Comparison of ENCODE assay signal across 15 cellular contexts in the genomic region with DNA sequence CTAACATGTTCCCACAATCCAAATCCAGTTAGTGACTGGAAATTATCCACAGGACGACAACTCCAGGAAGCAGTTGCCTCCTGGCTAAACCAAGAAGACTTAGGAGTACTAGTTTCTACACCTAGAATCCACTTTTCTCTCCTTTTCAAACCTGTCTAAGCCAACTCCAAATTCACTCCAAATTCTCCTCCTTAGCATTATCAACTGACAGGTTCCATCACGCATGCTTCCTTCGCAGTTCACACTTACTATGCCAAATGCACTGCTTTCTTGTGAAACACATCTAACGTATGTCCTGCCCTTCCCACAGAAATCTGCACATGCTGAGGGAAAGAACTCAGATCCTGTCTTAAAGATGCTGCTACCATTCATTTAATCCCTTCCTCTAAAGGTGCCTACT.
DNase-seq lines count a peak whose midpoint lies in the region; ATAC-seq and TF ChIP-seq lines count a peak whose summit lies in the region.
"Had no signal": no experiment of that assay in that cellular context is flagged by ENCODE, and none has a peak within 500 bp of the region (broad histone marks: within the 10 kb centered on the region; RNA-seq: fewer than 3 reads in every experiment).

No MANE protein-coding gene starts in this region.

- H3K14ac ChIP-seq in IMR-90 (replicated peaks; ENCODE audit: low read depth, low read length) = no peak overlapping the region

- no peaks in the 10 kb centered on the region for H3K9me3 ChIP-seq in CD4-positive, alpha-beta T cell (ENCODE audit: control insufficient read depth, low read length)
- H3K9me3 ChIP-seq in IMR-90 (ENCODE audit: control insufficient read depth, insufficient read depth, low read length) (no peaks in the 10 kb centered on the region), parathyroid adenoma (ENCODE audit: control insufficient read depth, low read length) (no peaks in the 10 kb centered on the region), PC-3 (ENCODE audit: low read length) (no peaks in the 10 kb centered on the region)
- H3K9me3 ChIP-seq in CD8-positive, alpha-beta T cell (ENCODE audit: low read length) = no peaks in the 10 kb centered on the region
- H3K9me3 ChIP-seq: SJSA1 had no signal

- H3K36me3 ChIP-seq in IMR-90 (ENCODE audit: control insufficient read depth, insufficient read depth, low read length) = no peaks in the 10 kb centered on the region
- no peaks in the 10 kb centered on the region for H3K36me3 ChIP-seq in parathyroid adenoma (ENCODE audit: control insufficient read depth, insufficient read depth, low read length)
- H3K36me3 ChIP-seq in CD8-positive, alpha-beta T cell (ENCODE audit: insufficient read depth, low read length) = no peaks in the 10 kb centered on the region
- H3K36me3 ChIP-seq in PC-3 (ENCODE audit: low read depth, low read length) = no peaks in the 10 kb centered on the region
- H3K36me3 ChIP-seq: SJSA1 had no signal

- no peak overlapping the region for H3K4me3 ChIP-seq in IMR-90 (ENCODE audit: insufficient read depth, low read depth, low read length)
- H3K4me3 ChIP-seq in parathyroid adenoma (ENCODE audit: low read depth, low read length) = no peak overlapping the region
- H3K4me3 ChIP-seq in CD8-positive, alpha-beta T cell (ENCODE audit: low read depth, low read length) = no peak overlapping the region
- no peak overlapping the region for H3K4me3 ChIP-seq in PC-3 (ENCODE audit: low read length)
- H3K4me3 ChIP-seq: SJSA1 had no signal

- intact Hi-C loops in CD4-positive, alpha-beta T cell (cut with DNase I, micrococcal nuclease) = no loop called here
- intact Hi-C loops in IMR-90 (cut with micrococcal nuclease) = no loop called here
- intact Hi-C loops in CD8-positive, alpha-beta T cell (cut with DNase I, micrococcal nuclease) = no loop called here
- intact Hi-C loops in PC-3 (cut with micrococcal nuclease) = no loop called here

- no CpG with 5 or more reads among the region's 4 CpGs for WGBS in IMR-90 (ENCODE audit: extremely low coverage in 2 of 2, insufficient read length in 1 of 2), 2 experiments

- peaks cover 43 to 85% of the 10 kb centered on the region in 2 experiments for H3K79me1 ChIP-seq in IMR-90 (ENCODE audit: low read depth in 1 of 2, low read length in 2 of 2)

- TF ChIP-seq CTCF in CD4-positive, alpha-beta T cell (IDR thresholded peaks at IDR 0.05) = no peak
- TF ChIP-seq CTCF in IMR-90 (conservative IDR thresholded peaks at IDR 0.05; ENCODE audit: low read depth, low read length) (no peak), parathyroid adenoma (IDR thresholded peaks at IDR 0.05) (no peak), PC-3 (conservative IDR thresholded peaks at IDR 0.05; ENCODE audit: low read depth, low read length) (no peak)
- TF ChIP-seq CTCF in CD8-positive, alpha-beta T cell (IDR thresholded peaks at IDR 0.05) = no peak

- no peak overlapping the region for H3K27ac ChIP-seq in CD4-positive, alpha-beta T cell (ENCODE audit: low read depth, low read length)
- H3K27ac ChIP-seq in IMR-90 (ENCODE audit: insufficient read depth, low read length) = no peak overlapping the region
- no peak overlapping the region for H3K27ac ChIP-seq in parathyroid adenoma
- H3K27ac ChIP-seq in CD8-positive, alpha-beta T cell (ENCODE audit: low read depth, low read length) = no peak overlapping the region
- no peak overlapping the region for H3K27ac ChIP-seq in PC-3 (ENCODE audit: low read length)
- H3K27ac ChIP-seq: SJSA1 had no signal

- dilution Hi-C loops in IMR-90 (cut with HindIII; ENCODE audit: low sequenced_read_pairs, unreplicated experiment) = no loop called here

- H3K4me2 ChIP-seq in IMR-90 (ENCODE audit: low read depth, low read length) = no peak overlapping the region
- peak overlapping the region; percentile 10 for H3K4me2 ChIP-seq in parathyroid adenoma (ENCODE audit: low read length)
- no peak overlapping the region for H3K4me2 ChIP-seq in PC-3 (ENCODE audit: low read length)

- TF ChIP-seq RAD21 in IMR-90 (IDR thresholded peaks at IDR 0.05; ENCODE audit: low read length) = no peak

- no peak overlapping the region for H2AK5ac ChIP-seq in IMR-90 (ENCODE audit: low read depth, low read length)

- H4K5ac ChIP-seq in IMR-90 (ENCODE audit: low read depth, low read length) = no peak overlapping the region

- no peak overlapping the region for H2AK9ac ChIP-seq in IMR-90 (replicated peaks; ENCODE audit: low read depth, low read length, poor library complexity)

- no peak overlapping the region for H3K56ac ChIP-seq in IMR-90 (ENCODE audit: extremely low read depth, insufficient read depth, low read length)

- no peak overlapping the region for H3K4ac ChIP-seq in IMR-90 (ENCODE audit: low read depth, low read length)

- H3K79me2 ChIP-seq in parathyroid adenoma (peaks cover 18% of the 10 kb centered on the region), PC-3 (ENCODE audit: low read length) (no peaks in the 10 kb centered on the region)

- H3K27me3 Mint-ChIP-seq in CD4-positive, alpha-beta T cell = no peaks in the 10 kb centered on the region
- H3K27me3 Mint-ChIP-seq in CD8-positive, alpha-beta T cell (ENCODE audit: low read depth) = no peaks in the 10 kb centered on the region
- H3K27me3 Mint-ChIP-seq: B cell; CD8-positive, alpha-beta memory T cell had no signal

- H4K91ac ChIP-seq in IMR-90 (ENCODE audit: insufficient read depth, low read depth, low read length) = no peak overlapping the region

- in situ Hi-C loops in IMR-90 (cut with MboI; ENCODE audit: low sequenced_read_pairs) = no loop called here

- H2BK5ac ChIP-seq in IMR-90 (ENCODE audit: low read depth, low read length, poor library complexity, severe bottlenecking) = no peak overlapping the region

- peaks cover 44% of the 10 kb centered on the region for H4K20me1 ChIP-seq in IMR-90 (ENCODE audit: insufficient read depth, low read length)
- no peaks in the 10 kb centered on the region for H4K20me1 ChIP-seq in PC-3 (ENCODE audit: low read length)

- no peak overlapping the region for H2BK20ac ChIP-seq in IMR-90 (ENCODE audit: low read depth, low read length)

- POLR2A ChIA-PET in CD4-positive, alpha-beta T cell (lab: Charles Lee) = no interaction called here
- POLR2A ChIA-PET in IMR-90 (lab: Charles Lee; ENCODE audit: unreplicated experiment) = no interaction called here
- POLR2A ChIA-PET in CD8-positive, alpha-beta T cell (lab: Charles Lee) = no interaction called here
- POLR2A ChIA-PET in PC-3 (lab: Charles Lee; ENCODE audit: unreplicated experiment) = no interaction called here

- BruUV-seq in IMR-90 (replicated peaks; lab: Mats Ljungman, UMichigan) (no TSS peak), PC-3 (replicated peaks; lab: Mats Ljungman, UMichigan) (no TSS peak)

- H3F3A ChIP-seq in PC-3 (ENCODE audit: low read length, unreplicated experiment) = no peaks in the 10 kb centered on the region

- H3K36me3 Mint-ChIP-seq in CD4-positive, alpha-beta T cell (ENCODE audit: low read depth) = no peaks in the 10 kb centered on the region
- H3K36me3 Mint-ChIP-seq in CD8-positive, alpha-beta T cell = no peaks in the 10 kb centered on the region

- H3K9me2 ChIP-seq in PC-3 (replicated peaks; ENCODE audit: low read length) = no peaks in the 10 kb centered on the region

- DNase-seq in CD4-positive, alpha-beta T cell = no peak
- DNase-seq in IMR-90 (no peak), PC-3 (no peak)
- DNase-seq in CD8-positive, alpha-beta T cell = no peak
- DNase-seq in stimulated activated naive CD4-positive, alpha-beta T cell (lab: John Stamatoyannopoulos, UW) = no peak
- DNase-seq: CD8-positive, alpha-beta memory T cell; NCI-H1436 treated with DMSO at 0.1 percent for 48 hours; NCI-H2081; NCI-H524; NK-92 treated with Interleukin-12 subunit alpha and Interleukin-12 subunit beta, amount 100 ng/mL, for 24 hours had no signal

- CTCF ChIA-PET in CD4-positive, alpha-beta T cell (lab: Charles Lee) = no interaction called here
- CTCF ChIA-PET in IMR-90 (lab: Yijun Ruan, JAX) (no interaction called here), PC-3 (lab: Charles Lee) (no interaction called here)
- CTCF ChIA-PET in CD8-positive, alpha-beta T cell (lab: Charles Lee) = no interaction called here

- no peak overlapping the region for H2BK120ac ChIP-seq in IMR-90 (ENCODE audit: low read depth, low read length)

- H3K9me3 Mint-ChIP-seq in CD4-positive, alpha-beta T cell = no peaks in the 10 kb centered on the region
- no peaks in the 10 kb centered on the region for H3K9me3 Mint-ChIP-seq in CD8-positive, alpha-beta T cell
- H3K9me3 Mint-ChIP-seq: CD8-positive, alpha-beta memory T cell had no signal

- no peak for TF ChIP-seq POLR2A in IMR-90 (IDR thresholded peaks at IDR 0.05; ENCODE audit: low read depth, low read length)

- H2BK15ac ChIP-seq in IMR-90 (ENCODE audit: low read depth, low read length) = no peak overlapping the region

- H3K4me1 ChIP-seq in IMR-90 (ENCODE audit: control insufficient read depth, insufficient read depth, low read length) = peaks cover 8% of the 10 kb centered on the region
- H3K4me1 ChIP-seq in parathyroid adenoma = peaks cover 2% of the 10 kb centered on the region
- H3K4me1 ChIP-seq in CD8-positive, alpha-beta T cell (ENCODE audit: insufficient read depth, low read length) = no peaks in the 10 kb centered on the region
- H3K4me1 ChIP-seq in PC-3 (ENCODE audit: insufficient read depth, low read length) = no peaks in the 10 kb centered on the region

- no peak overlapping the region for H3K18ac ChIP-seq in IMR-90 (ENCODE audit: low read depth, low read length)

- no peaks in the 10 kb centered on the region for H3K27me3 ChIP-seq in CD4-positive, alpha-beta T cell (ENCODE audit: control insufficient read depth, insufficient read depth, low read length)
- H3K27me3 ChIP-seq in IMR-90 (ENCODE audit: control insufficient read depth, insufficient read depth, low read length) (no peaks in the 10 kb centered on the region), parathyroid adenoma (ENCODE audit: control insufficient read depth, insufficient read depth, low read length) (no peaks in the 10 kb centered on the region), PC-3 (ENCODE audit: low read length) (no peaks in the 10 kb centered on the region)
- no peaks in the 10 kb centered on the region for H3K27me3 ChIP-seq in CD8-positive, alpha-beta T cell (ENCODE audit: insufficient read depth, low read length)
- H3K27me3 ChIP-seq: SJSA1 had no signal

- no peak for ATAC-seq in CD4-positive, alpha-beta T cell (ENCODE audit: poor library complexity)
- no peak for ATAC-seq in IMR-90 (ENCODE audit: low read depth)
- peak; percentile 51 for ATAC-seq in esophagus mucosa
- no peak for ATAC-seq in CD8-positive, alpha-beta T cell
- no peak for ATAC-seq in PC-3
- no peak for ATAC-seq in HG03432 (IDR thresholded peaks at IDR 0.05; ENCODE audit: unreplicated experiment)

- H3K23ac ChIP-seq in IMR-90 (ENCODE audit: low read depth, low read length) = peak overlapping the region; percentile 61

- no peak overlapping the region for H3K9ac ChIP-seq in IMR-90 (ENCODE audit: low read depth, low read length)
- H3K9ac ChIP-seq in parathyroid adenoma = no peak overlapping the region
- no peak overlapping the region for H3K9ac ChIP-seq in PC-3 (ENCODE audit: low read length)

- H3K4me3 Mint-ChIP-seq in CD4-positive, alpha-beta T cell = no peak overlapping the region
- H3K4me3 Mint-ChIP-seq in CD8-positive, alpha-beta T cell = no peak overlapping the region
- H3K4me3 Mint-ChIP-seq: B cell; CD8-positive, alpha-beta memory T cell had no signal

- H4K8ac ChIP-seq in IMR-90 (ENCODE audit: low read depth in 2 of 2, low read length in 2 of 2) = no peak overlapping the region

- peaks cover 18% of the 10 kb centered on the region for H3K4me1 Mint-ChIP-seq in CD4-positive, alpha-beta T cell (ENCODE audit: low read depth)
- peaks cover 19% of the 10 kb centered on the region for H3K4me1 Mint-ChIP-seq in CD8-positive, alpha-beta T cell (ENCODE audit: low read depth)

- peak overlapping the region; percentile 34 for H3K27ac Mint-ChIP-seq in CD4-positive, alpha-beta T cell
- H3K27ac Mint-ChIP-seq in CD8-positive, alpha-beta T cell = no peak overlapping the region
- H3K27ac Mint-ChIP-seq: B cell had no signal

- H3K9me1 ChIP-seq in IMR-90 (ENCODE audit: insufficient read depth, low read length) = peaks cover 8% of the 10 kb centered on the region

- H2AFZ ChIP-seq in IMR-90 (replicated peaks; ENCODE audit: low read length, poor library complexity) (no peak overlapping the region), parathyroid adenoma (no peak overlapping the region), PC-3 (ENCODE audit: low read length) (no peak overlapping the region)
